Comparison of ENCODE assay signal across 8 cellular contexts in genomic region chr2:6917761-6918421, GRCh38. TPM values are rescaled to one million over a fixed set of nuclear protein-coding genes. Genes with fewer than 3 reads are reported as not detected.
A peak's percentile ranks its signal among the peaks of the same experiment; 100 is the strongest.
DNase-seq lines count a peak whose midpoint lies in the region; ATAC-seq and TF ChIP-seq lines count a peak whose summit lies in the region.

No MANE protein-coding gene starts in this region.

- intact Hi-C loops in Right ventricle myocardium inferior (cut with DNase I): loop anchor here (5.0 kb wide), 2 partner anchors 51 to 109 kb away; partner anchors contain the start of gene CMPK2
- intact Hi-C loops in cardiac septum (cut with DNase I): loop anchor here (5.0 kb wide), 2 partner anchors 89 to 109 kb away; no protein-coding TSS in a partner anchor

- no peaks in the 10 kb centered on the region for H3K27me3 Mint-ChIP-seq in activated naive CD8-positive, alpha-beta T cell treated with anti-CD3 and anti-CD28 coated beads, Interleukin-2, amount 50 U/mL, for 24 hours
- H3K27me3 Mint-ChIP-seq in stimulated activated naive CD8-positive, alpha-beta T cell treated with anti-CD3 and anti-CD28 coated beads, Interleukin-15, Interleukin-2, amounts not matched to agents 100 ng/mL and 50 ng/mL, for 24 hours: no peaks in the 10 kb centered on the region

- H3K27ac Mint-ChIP-seq in activated naive CD8-positive, alpha-beta T cell treated with anti-CD3 and anti-CD28 coated beads, Interleukin-2, amount 50 U/mL, for 24 hours: no peak overlapping the region
- peak overlapping the region; percentile 16 for H3K27ac Mint-ChIP-seq in stimulated activated naive CD8-positive, alpha-beta T cell treated with anti-CD3 and anti-CD28 coated beads, Interleukin-15, Interleukin-2, amounts not matched to agents 100 ng/mL and 50 ng/mL, for 24 hours

- peaks cover 73% of the 10 kb centered on the region for H3K4me1 Mint-ChIP-seq in activated naive CD8-positive, alpha-beta T cell treated with anti-CD3 and anti-CD28 coated beads, Interleukin-2, amount 50 U/mL, for 24 hours
- peaks cover 77% of the 10 kb centered on the region for H3K4me1 Mint-ChIP-seq in stimulated activated naive CD8-positive, alpha-beta T cell treated with anti-CD3 and anti-CD28 coated beads, Interleukin-15, Interleukin-2, amounts not matched to agents 100 ng/mL and 50 ng/mL, for 24 hours (ENCODE audit: low read depth)

- no peak for TF ChIP-seq CTCF in GM10266 (IDR thresholded peaks at IDR 0.05; ENCODE audit: control insufficient read depth, insufficient read depth, low read depth, missing control alignments)

- no peak for DNase-seq in Right ventricle myocardium inferior (ENCODE audit: missing footprints)
- no peak for DNase-seq in cardiac septum (ENCODE audit: low spot score)
- no peak for DNase-seq in activated naive CD8-positive, alpha-beta T cell treated with anti-CD3 and anti-CD28 coated beads, Interleukin-2, amount 50 U/mL, for 24 hours
- peak; percentile 73 for DNase-seq in islet precursor cell
- DNase-seq in NCI-H2081 treated with DMSO at 0.1 percent for 48 hours (lab: John Stamatoyannopoulos, UW): no peak
- no peak for DNase-seq in GM10266 (ENCODE audit: extremely low spot score)

- H3K4me3 Mint-ChIP-seq in activated naive CD8-positive, alpha-beta T cell treated with anti-CD3 and anti-CD28 coated beads, Interleukin-2, amount 50 U/mL, for 24 hours: peak overlapping the region; percentile 79
- H3K4me3 Mint-ChIP-seq in stimulated activated naive CD8-positive, alpha-beta T cell treated with anti-CD3 and anti-CD28 coated beads, Interleukin-15, Interleukin-2, amounts not matched to agents 100 ng/mL and 50 ng/mL, for 24 hours: peak overlapping the region; percentile 74

- H3K9me3 Mint-ChIP-seq in activated naive CD8-positive, alpha-beta T cell treated with anti-CD3 and anti-CD28 coated beads, Interleukin-2, amount 50 U/mL, for 24 hours: no peaks in the 10 kb centered on the region
- no peaks in the 10 kb centered on the region for H3K9me3 Mint-ChIP-seq in stimulated activated naive CD8-positive, alpha-beta T cell treated with anti-CD3 and anti-CD28 coated beads, Interleukin-15, Interleukin-2, amounts not matched to agents 100 ng/mL and 50 ng/mL, for 24 hours

- peaks cover 16% of the 10 kb centered on the region for H3K36me3 Mint-ChIP-seq in activated naive CD8-positive, alpha-beta T cell treated with anti-CD3 and anti-CD28 coated beads, Interleukin-2, amount 50 U/mL, for 24 hours (ENCODE audit: low read depth)
- H3K36me3 Mint-ChIP-seq in stimulated activated naive CD8-positive, alpha-beta T cell treated with anti-CD3 and anti-CD28 coated beads, Interleukin-15, Interleukin-2, amounts not matched to agents 100 ng/mL and 50 ng/mL, for 24 hours (ENCODE audit: low read depth): peaks cover 9% of the 10 kb centered on the region

- peak; percentile 35 for ATAC-seq in Right ventricle myocardium inferior
- peak; percentile 33 for ATAC-seq in HG03354 (IDR thresholded peaks at IDR 0.05; ENCODE audit: poor library complexity, severe bottlenecking, unreplicated experiment)
- ATAC-seq in activated naive CD8-positive, alpha-beta T cell treated with anti-CD3 and anti-CD28 coated beads, Interleukin-2, amount 50 U/mL, for 24 hours: peak; percentile 40

RNA-seq across cellular contexts. Expression of gene RNF144A, which starts 0.7 kb away (rescaled TPM):
- total RNA-seq in Right ventricle myocardium inferior: 16.9 TPM
- total RNA-seq in cardiac septum: 11.7 TPM

RNA-seq across cellular contexts. Expression of gene RSAD2, which starts 40.3 kb away (rescaled TPM):
- total RNA-seq in Right ventricle myocardium inferior (3.3 TPM), cardiac septum (4.6 TPM)

RNA-seq across cellular contexts. Expression of gene CMPK2, which starts 52.2 kb away (rescaled TPM):
- total RNA-seq in Right ventricle myocardium inferior: 3.4 TPM
- 5.5 TPM for total RNA-seq in cardiac septum
